Comparison of ENCODE assay signal across 14 cellular contexts in the genomic region with DNA sequence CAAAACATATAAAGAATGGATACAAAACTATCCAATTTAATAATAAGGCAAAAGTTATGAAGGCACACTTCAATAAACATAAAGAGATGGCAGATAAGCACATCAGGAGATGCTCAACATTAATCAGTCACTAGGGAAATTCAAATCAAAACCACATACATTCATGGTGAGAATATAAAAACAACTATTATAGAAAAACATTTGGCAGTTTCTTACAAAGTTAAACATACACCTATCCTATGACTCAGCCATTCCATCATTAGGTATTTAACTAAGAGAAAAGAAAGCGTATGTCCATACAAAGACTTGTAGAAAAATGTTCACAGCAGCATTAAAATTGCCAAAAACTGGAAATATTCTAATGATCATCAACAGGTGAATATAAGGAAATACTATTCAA.
"Had no signal": no experiment of that assay in that cellular context is flagged by ENCODE, and none has a peak within 500 bp of the region (broad histone marks: within the 10 kb centered on the region; RNA-seq: fewer than 3 reads in every experiment).

No MANE protein-coding gene starts in this region.

- H3K4me1 Mint-ChIP-seq: endodermal cell had no signal

- H3K4me3 Mint-ChIP-seq: dendritic cell treated with granulocyte-macrophage colony-stimulating factor and Interleukin-4, amounts not matched to agents 40 ng/mL and 50 ng/mL, for 4 days; endodermal cell; naive thymus-derived CD8-positive, alpha-beta T cell had no signal

- ATAC-seq: gastrocnemius medialis; left lobe of liver; mucosa of descending colon; naive thymus-derived CD8-positive, alpha-beta T cell had no signal

- H3K27me3 Mint-ChIP-seq: dendritic cell treated with granulocyte-macrophage colony-stimulating factor and Interleukin-4, amounts not matched to agents 40 ng/mL and 50 ng/mL, for 4 days; naive thymus-derived CD8-positive, alpha-beta T cell had no signal

- DNase-seq: endodermal cell; gastrocnemius medialis; glutamatergic neuron; mucosa of descending colon; naive thymus-derived CD8-positive, alpha-beta T cell; posterior cingulate gyrus; sigmoid colon; stimulated activated CD4-positive, alpha-beta T cell treated with anti-CD3 and anti-CD28 coated beads, Interleukin-2, amount 100 ng/mL, for 24 hours; stimulated activated naive CD4-positive, alpha-beta T cell treated with Interleukin-2 at 50 U/mL for 16 hours; trophoblast cell had no signal

- H3K4me3 ChIP-seq: gastrocnemius medialis, mucosa of descending colon, right atrium auricular region, sigmoid colon, skin epidermis had no signal

- H3K27ac Mint-ChIP-seq: dendritic cell treated with granulocyte-macrophage colony-stimulating factor and Interleukin-4, amounts not matched to agents 40 ng/mL and 50 ng/mL, for 4 days; endodermal cell had no signal
